In genomic region chr11:94525933-94526332, GRCh38 we compare ENCODE assay signal across 9 cellular contexts. TPM values are rescaled to one million over a fixed set of nuclear protein-coding genes. Genes with fewer than 3 reads are reported as not detected.
A peak's percentile ranks its signal among the peaks of the same experiment; 100 is the strongest.
DNase-seq lines count a peak whose midpoint lies in the region; ATAC-seq and TF ChIP-seq lines count a peak whose summit lies in the region.
"Had no signal": no experiment of that assay in that cellular context is flagged by ENCODE, and none has a peak within 500 bp of the region (broad histone marks: within the 10 kb centered on the region; RNA-seq: fewer than 3 reads in every experiment).

No MANE protein-coding gene starts in this region.

- H4K20me1 ChIP-seq in GM23248 (ENCODE audit: insufficient read depth): no peaks in the 10 kb centered on the region

- H3K27me3 ChIP-seq in GM23248 (replicated peaks; ENCODE audit: insufficient read depth): no peaks in the 10 kb centered on the region

- H3F3A ChIP-seq in GM23248 (ENCODE audit: insufficient read depth): peaks cover 13% of the 10 kb centered on the region; the same call in 1 of the 2 replicates

- H3K27ac Mint-ChIP-seq in WTC11: no peak overlapping the region
- H3K27ac Mint-ChIP-seq in T-cell: no peak overlapping the region
- H3K27ac Mint-ChIP-seq: activated T-cell treated with anti-CD3 and anti-CD28 coated beads, Interleukin-2, amount 50 U/mL, for 24 hours had no signal

- H3K27me3 Mint-ChIP-seq in WTC11 (ENCODE audit: low read depth) (peaks cover 21% of the 10 kb centered on the region), T-cell (peaks cover 21 to 36% of the 10 kb centered on the region in 2 donors)

- DNase-seq in GM23248: peak; percentile 81
- peak; percentile 73 for DNase-seq in RPMI7951 (ENCODE audit: low read depth)
- DNase-seq in fibroblast of the conjunctiva (ENCODE audit: low read depth): peak; percentile 40
- peak; percentile 80 for DNase-seq in renal cortical epithelial cell (ENCODE audit: low read depth)
- no peak for DNase-seq in WTC11 (ENCODE audit: low spot score)
- DNase-seq in T-cell: no peak
- DNase-seq: activated T-cell treated with anti-CD3 and anti-CD28 coated beads, Interleukin-2, amount 50 U/mL, for 24 hours had no signal

- H3K4me1 ChIP-seq in GM23248 (ENCODE audit: insufficient read depth): peaks cover 18% of the 10 kb centered on the region

- in situ Hi-C loops in GM23248 (cut with MboI): no loop called here

- H3K36me3 ChIP-seq in GM23248 (ENCODE audit: low read depth): no peaks in the 10 kb centered on the region

- H3K36me3 Mint-ChIP-seq in WTC11 (no peaks in the 10 kb centered on the region), T-cell (no peaks in the 10 kb centered on the region)

- 0 out of 2 replicates have a peak overlapping the region, but pooled peaks have one; percentile 21 for H2AFZ ChIP-seq in GM23248

- H3K79me2 ChIP-seq in GM23248 (ENCODE audit: insufficient read depth): no peaks in the 10 kb centered on the region

- no peaks in the 10 kb centered on the region for H3K9me3 Mint-ChIP-seq in WTC11
- no peaks in the 10 kb centered on the region for H3K9me3 Mint-ChIP-seq in T-cell
- H3K9me3 Mint-ChIP-seq: activated T-cell treated with anti-CD3 and anti-CD28 coated beads, Interleukin-2, amount 50 U/mL, for 24 hours had no signal

- 13 to 15% methylated on average over 3 of the region's 3 CpGs for WGBS in GM23248 (ENCODE audit: low coverage in 1 of 2, low lambda C conversion rate in 2 of 2, missing lambda C conversion rate in 2 of 2), 2 experiments

- POLR2A ChIA-PET in WTC11 (lab: Charles Lee): no interaction called here
- POLR2A ChIA-PET in T-cell (lab: Charles Lee): no interaction called here

- CTCF ChIA-PET in WTC11 (lab: Charles Lee): no interaction called here
- CTCF ChIA-PET in T-cell (lab: Charles Lee): interaction anchor here (0.8 to 2.2 kb wide), 2 partner anchors 10 kb away, joined by 3 to 8 read pairs; no protein-coding TSS in a partner anchor

- H3K9ac ChIP-seq in GM23248: no peak overlapping the region

- H3K9me2 ChIP-seq in GM23248 (ENCODE audit: insufficient read depth): no peaks in the 10 kb centered on the region

- ATAC-seq in WTC11 (no peak), GM18858 (IDR thresholded peaks at IDR 0.05; ENCODE audit: unreplicated experiment) (no peak), GM19452 (IDR thresholded peaks at IDR 0.05; ENCODE audit: unreplicated experiment) (no peak), T-cell (replicated peaks in 1 of 4) (no peak)

- no peak overlapping the region for H3K27ac ChIP-seq in GM23248

- TF ChIP-seq CTCF in WTC11 (IDR thresholded peaks at IDR 0.05): no peak

- H3K4me1 Mint-ChIP-seq in WTC11: no peaks in the 10 kb centered on the region
- H3K4me1 Mint-ChIP-seq in T-cell: no peaks in the 10 kb centered on the region

- no peak overlapping the region for H3K4me3 ChIP-seq in GM23248

- H3K4me2 ChIP-seq in GM23248 (ENCODE audit: unreplicated experiment): peak overlapping the region; percentile 16

- no peak overlapping the region for H3K4me3 Mint-ChIP-seq in WTC11
- no peak overlapping the region for H3K4me3 Mint-ChIP-seq in T-cell
- H3K4me3 Mint-ChIP-seq: activated T-cell treated with anti-CD3 and anti-CD28 coated beads, Interleukin-2, amount 50 U/mL, for 24 hours had no signal

- H3K9me3 ChIP-seq in GM23248 (ENCODE audit: low read depth): no peaks in the 10 kb centered on the region

TF ChIP-seq in WTC11, 78 proteins besides CTCF, POLR2A, EP300 and RAD21 (continues in another document):
- TF ChIP-seq NFE2L1 (CRISPR knock-in tag; IDR thresholded peaks at IDR 0.05) (no peak), CBFB (CRISPR knock-in tag; IDR thresholded peaks at IDR 0.05; ENCODE audit: low read depth) (no peak), ZBTB21 (CRISPR knock-in tag; IDR thresholded peaks at IDR 0.05; ENCODE audit: borderline replicate concordance) (no peak), ZNF425 (CRISPR knock-in tag; conservative IDR thresholded peaks at IDR 0.05) (no peak), USF2 (CRISPR knock-in tag; IDR thresholded peaks at IDR 0.05) (no peak), PRDM15 (CRISPR knock-in tag; IDR thresholded peaks at IDR 0.05) (no peak), NFYB (CRISPR knock-in tag; conservative IDR thresholded peaks at IDR 0.05; ENCODE audit: low read depth) (no peak)

RNA-seq across cellular contexts. Expression of gene C11orf97, which starts 13.7 kb away (rescaled TPM):
- total RNA-seq in GM23248 (2014; rRNA removed; shearing (Covaris generic)): not detected in 2 replicates
- not detected in 2 replicates for polyA plus RNA-seq in GM23248 (2016; fragmentation: Nextera tagmentation; extraction: Ambion mirVana)
- total RNA-seq in RPMI7951 (2014; rRNA removed; shearing (Covaris generic)): not detected in 2 replicates
- total RNA-seq in renal cortical epithelial cell (0.20 TPM in 1 of 2 replicates, not detected in the other), WTC11 (2021) (not detected in 3 replicates), T-cell (not detected)

RNA-seq across cellular contexts. Expression of gene FUT4, which starts 17.8 kb away (rescaled TPM):
- 4.2 and 7.9 TPM in 2 replicates for total RNA-seq in GM23248 (2014; rRNA removed; shearing (Covaris generic))
- polyA plus RNA-seq in GM23248 (2016; fragmentation: Nextera tagmentation; extraction: Ambion mirVana): 2.0 and 2.3 TPM in 2 replicates
- 2.4 TPM in 2 replicates for total RNA-seq in RPMI7951 (2014; rRNA removed; shearing (Covaris generic))
- 8.0 and 13.0 TPM in 2 replicates for total RNA-seq in renal cortical epithelial cell
- total RNA-seq in WTC11 (2021): 5.1 to 7.7 TPM (median 5.5 TPM) in 3 replicates
- total RNA-seq in T-cell: 1 to 10 TPM; 3.4 to 7.0 (median 6.4) TPM

RNA-seq across cellular contexts. Expression of gene ANKRD49, which starts 32.1 kb away (rescaled TPM):
- 18.6 and 37.2 TPM in 2 replicates for total RNA-seq in GM23248 (2014; rRNA removed; shearing (Covaris generic))
- polyA plus RNA-seq in GM23248 (2016; fragmentation: Nextera tagmentation; extraction: Ambion mirVana): 13.9 and 14.1 TPM in 2 replicates
- total RNA-seq in RPMI7951 (2014; rRNA removed; shearing (Covaris generic)): 18.1 and 24.2 TPM in 2 replicates
- total RNA-seq in renal cortical epithelial cell (16.1 and 18.2 TPM in 2 replicates), WTC11 (2021) (9.5 to 9.9 TPM (median 9.6 TPM) in 3 replicates), T-cell (10 to 100 TPM; 36.9 to 43.4 (median 39.7) TPM)

RNA-seq across cellular contexts. Expression of gene MRE11, which starts 32.3 kb away (rescaled TPM):
- 8.5 and 15.6 TPM in 2 replicates for total RNA-seq in GM23248 (2014; rRNA removed; shearing (Covaris generic))
- 10.6 and 10.7 TPM in 2 replicates for polyA plus RNA-seq in GM23248 (2016; fragmentation: Nextera tagmentation; extraction: Ambion mirVana)
- total RNA-seq in RPMI7951 (2014; rRNA removed; shearing (Covaris generic)): 27.0 and 30.3 TPM in 2 replicates
- 15.5 and 17.1 TPM in 2 replicates for total RNA-seq in renal cortical epithelial cell
- 34.3 to 38.2 TPM (median 37.8 TPM) in 3 replicates for total RNA-seq in WTC11 (2021)
- 10 to 100 TPM; 22.1 to 34.0 (median 27.4) TPM for total RNA-seq in T-cell

RNA-seq across cellular contexts. Expression of gene PIWIL4, which starts 41.2 kb away (rescaled TPM):
- total RNA-seq in GM23248 (2014; rRNA removed; shearing (Covaris generic)): 1.2 and 2.8 TPM in 2 replicates
- 1.1 and 1.4 TPM in 2 replicates for polyA plus RNA-seq in GM23248 (2016; fragmentation: Nextera tagmentation; extraction: Ambion mirVana)
- total RNA-seq in RPMI7951 (2014; rRNA removed; shearing (Covaris generic)): 0.48 and 0.78 TPM in 2 replicates
- total RNA-seq in renal cortical epithelial cell (2.1 and 3.1 TPM in 2 replicates), WTC11 (2021) (0.33 to 0.66 TPM (median 0.62 TPM) in 3 replicates), T-cell (1 to 10 TPM in 4 of 5 donors, under 1 TPM in 1; 0.82 to 2.7 (median 2.0) TPM)

Comparison
In these comparisons a context has a peak if more than half of its experiments do, and no peak if none do; other contexts are left out.
1. DNase-seq: peak in GM23248 (single experiment), RPMI7951 (single experiment), fibroblast of the conjunctiva (single experiment) and renal cortical epithelial cell (single experiment); none in WTC11 (single experiment) and T-cell (0 of 34).